Comparison of ENCODE assay signal across 1 cellular context in genomic region chr6:43175676-43176422, GRCh38.
TF ChIP-seq lines count a peak whose summit lies in the region.

No MANE protein-coding gene starts in this region.

TF ChIP-seq in IMR-90, 13 proteins besides CTCF, POLR2A, EP300 and RAD21 (continued from another document):
- TF ChIP-seq FOS (IDR thresholded peaks at IDR 0.05; ENCODE audit: low read depth, low read length), result no peak
- TF ChIP-seq ELK1 (IDR thresholded peaks at IDR 0.05; ENCODE audit: borderline replicate concordance, low read depth, low read length), result no peak
- no peak for TF ChIP-seq USF2 (IDR thresholded peaks at IDR 0.05; ENCODE audit: low read depth, low read length)
- TF ChIP-seq CEBPB (IDR thresholded peaks at IDR 0.05; ENCODE audit: low read depth, low read length), result no peak
TF ChIP-seq in IMR-90: peak in this region for 0.
